17 cellular contexts compared by ENCODE assay signal in the genomic region with DNA sequence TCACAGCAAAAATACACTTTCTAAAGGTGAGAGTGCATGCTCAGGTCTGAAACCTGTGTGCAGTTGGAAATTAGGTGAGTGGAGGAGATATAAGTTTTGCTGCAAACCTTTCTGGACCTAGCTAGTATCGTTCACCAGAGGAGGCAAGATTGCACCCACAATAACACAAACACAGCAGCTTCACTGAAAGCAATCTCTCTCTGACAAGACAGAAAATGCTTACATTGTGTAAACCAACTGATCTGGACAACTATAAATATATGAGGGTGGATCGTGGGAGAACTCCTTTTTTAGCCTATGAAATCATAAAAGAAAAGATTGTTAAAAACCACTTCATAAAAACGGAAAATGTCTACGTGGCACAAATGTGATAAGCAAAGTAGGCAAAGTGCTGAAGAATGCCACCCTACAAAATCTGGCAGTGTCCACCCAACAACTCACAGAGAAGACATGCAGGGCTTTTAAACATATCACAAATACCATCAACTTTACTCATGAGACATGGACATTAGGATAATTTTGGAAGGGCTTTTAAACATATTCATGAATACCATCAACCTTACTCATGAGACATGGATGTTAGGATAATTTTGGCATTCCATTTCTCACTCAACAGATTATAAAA.
DNase-seq lines count a peak whose midpoint lies in the region; ATAC-seq, FAIRE-seq and TF ChIP-seq lines count a peak whose summit lies in the region.
"Had no signal": no experiment of that assay in that cellular context is flagged by ENCODE, and none has a peak within 500 bp of the region (broad histone marks: within the 10 kb centered on the region; RNA-seq: fewer than 3 reads in every experiment).

No MANE protein-coding gene starts in this region.

- H3K36me3 ChIP-seq in mesodermal cell (ENCODE audit: control insufficient read depth, insufficient read depth, low read length) (no peaks in the 10 kb centered on the region), pancreas (no peaks in the 10 kb centered on the region)
- no peaks in the 10 kb centered on the region for H3K36me3 ChIP-seq in CD8-positive, alpha-beta T cell (ENCODE audit: insufficient read depth, low read length)
- H3K36me3 ChIP-seq: BLaER1 treated with 17β-estradiol and CSF1 and Interleukin-3, amounts not matched to agents 10 nM and 100 nM had no signal

- H3K27ac ChIP-seq in mesodermal cell (ENCODE audit: low read depth, low read length, severe bottlenecking), result peak overlapping the region; percentile 80
- no peak overlapping the region for H3K27ac ChIP-seq in CD8-positive, alpha-beta T cell (ENCODE audit: low read depth, low read length)
- no peak overlapping the region for H3K27ac ChIP-seq in pancreas
- H3K27ac ChIP-seq: BLaER1 treated with 17β-estradiol and CSF1 and Interleukin-3, amounts not matched to agents 10 nM and 100 nM; epithelial cell of prostate; testis had no signal

- FAIRE-seq in pancreas (lab: Jason Lieb, UNC), result no peak

- ATAC-seq in CD8-positive, alpha-beta T cell, result no peak
- ATAC-seq in HG03175 (IDR thresholded peaks at IDR 0.05; ENCODE audit: unreplicated experiment) (no peak), pancreas (no peak)
- ATAC-seq: activated naive CD4-positive, alpha-beta T cell treated with anti-CD3 and anti-CD28 coated beads, Interleukin-2, amount 50 U/mL, for 72 hours had no signal

- no peaks in the 10 kb centered on the region for H3K4me1 Mint-ChIP-seq in CD8-positive, alpha-beta T cell (ENCODE audit: low read depth)
- H3K4me1 Mint-ChIP-seq: activated B cell treated with CpG ODN at 0.5 μM for 24 hours had no signal

- WGBS in mesodermal cell (ENCODE audit: insufficient coverage in 2 of 2), 2 experiments, result 100% methylated on average over 2 of the region's 4 CpGs; no CpG with 5 or more reads in 1 of the 2 experiments
- WGBS in pancreas, 2 donors, result 65 to 71% methylated on average over 4 of the region's 4 CpGs

- no peaks in the 10 kb centered on the region for H3K36me3 Mint-ChIP-seq in CD8-positive, alpha-beta T cell
- H3K36me3 Mint-ChIP-seq: activated naive CD4-positive, alpha-beta T cell treated with anti-CD3 and anti-CD28 coated beads, Interleukin-2, amount 50 U/mL, for 72 hours had no signal

- H3K4me3 Mint-ChIP-seq in CD8-positive, alpha-beta T cell, result no peak overlapping the region
- H3K4me3 Mint-ChIP-seq: activated B cell treated with CpG ODN at 0.5 μM for 24 hours had no signal

- H3K27me3 Mint-ChIP-seq in CD8-positive, alpha-beta T cell (ENCODE audit: low read depth), result no peaks in the 10 kb centered on the region
- H3K27me3 Mint-ChIP-seq: activated B cell treated with CpG ODN at 0.5 μM for 24 hours had no signal

- intact Hi-C loops in CD8-positive, alpha-beta T cell (cut with DNase I, micrococcal nuclease), result no loop called here
- intact Hi-C loops in pancreas (cut with DNase I), result no loop called here

- in situ Hi-C loops in astrocyte of the cerebellum (cut with HindIII; ENCODE audit: low sequenced_read_pairs), result no loop called here

- no peaks in the 10 kb centered on the region for H3K27me3 ChIP-seq in CD8-positive, alpha-beta T cell (ENCODE audit: insufficient read depth, low read length)
- H3K27me3 ChIP-seq in pancreas, result peaks cover 0 to 3% (median 0%) of the 10 kb centered on the region in 4 donors
- H3K27me3 ChIP-seq: BLaER1 treated with 17β-estradiol and CSF1 and Interleukin-3, amounts not matched to agents 10 nM and 100 nM; testis had no signal

- H3K9me3 ChIP-seq in mesodermal cell (ENCODE audit: control insufficient read depth, low read length), result no peaks in the 10 kb centered on the region
- no peaks in the 10 kb centered on the region for H3K9me3 ChIP-seq in CD8-positive, alpha-beta T cell (ENCODE audit: low read length)
- no peaks in the 10 kb centered on the region for H3K9me3 ChIP-seq in pancreas
- H3K9me3 ChIP-seq: BLaER1 treated with 17β-estradiol and CSF1 and Interleukin-3, amounts not matched to agents 10 nM and 100 nM; testis had no signal

- TF ChIP-seq CTCF in astrocyte of the cerebellum (IDR thresholded peaks at IDR 0.05; ENCODE audit: low read depth, low read length, missing control alignments), result no peak
- TF ChIP-seq CTCF in CD8-positive, alpha-beta T cell (IDR thresholded peaks at IDR 0.05), result no peak
- no peak for TF ChIP-seq CTCF in pancreas (IDR thresholded peaks at IDR 0.05)

- H3K4me1 ChIP-seq in mesodermal cell (ENCODE audit: control insufficient read depth, insufficient read depth, low read length, poor library complexity, severe bottlenecking), result peaks cover 11% of the 10 kb centered on the region
- H3K4me1 ChIP-seq in CD8-positive, alpha-beta T cell (ENCODE audit: insufficient read depth, low read length), result no peaks in the 10 kb centered on the region
- H3K4me1 ChIP-seq in pancreas, result no peaks in the 10 kb centered on the region
- H3K4me1 ChIP-seq: BLaER1 treated with 17β-estradiol and CSF1 and Interleukin-3, amounts not matched to agents 10 nM and 100 nM; testis had no signal

- H3K4me3 ChIP-seq in astrocyte of the cerebellum (ENCODE audit: low read depth, low read length) (no peak overlapping the region), mesodermal cell (ENCODE audit: extremely low read depth, insufficient read depth, low read length, poor library complexity, severe bottlenecking) (no peak overlapping the region), pancreas (no peak overlapping the region)
- H3K4me3 ChIP-seq in CD8-positive, alpha-beta T cell (ENCODE audit: low read depth, low read length), result no peak overlapping the region
- H3K4me3 ChIP-seq: BLaER1 treated with 17β-estradiol and CSF1 and Interleukin-3, amounts not matched to agents 10 nM and 100 nM; testis had no signal

- CTCF ChIA-PET in CD8-positive, alpha-beta T cell (lab: Charles Lee), result no interaction called here

- POLR2A ChIA-PET in CD8-positive, alpha-beta T cell (lab: Charles Lee), result no interaction called here

- H3K9me3 Mint-ChIP-seq in CD8-positive, alpha-beta T cell, result peaks cover 12% of the 10 kb centered on the region
- H3K9me3 Mint-ChIP-seq: activated B cell treated with CpG ODN at 0.5 μM for 24 hours had no signal

- DNase-seq in AG20443 (ENCODE audit: low spot score) (peak; percentile 5), LHCN-M2 (ENCODE audit: low read depth) (peak; percentile 42), astrocyte of the cerebellum (ENCODE audit: low read depth) (peak; percentile 55), hypothalamus (lab: John Stamatoyannopoulos, UW) (no peak), pancreas (no peak)
- DNase-seq in CD8-positive, alpha-beta T cell, result no peak
- DNase-seq: activated B cell treated with CpG ODN at 0.5 μM for 24 hours, DMS79, NCI-H446 treated with DMSO at 0.1 percent for 48 hours, occipital lobe, OCI-M1, testis had no signal

- no peak overlapping the region for H3K27ac Mint-ChIP-seq in CD8-positive, alpha-beta T cell
- H3K27ac Mint-ChIP-seq: activated B cell treated with CpG ODN at 0.5 μM for 24 hours; activated naive CD4-positive, alpha-beta T cell treated with anti-CD3 and anti-CD28 coated beads, Interleukin-2, amount 50 U/mL, for 72 hours had no signal

Comparison
In these comparisons a context has a peak if more than half of its experiments do, and no peak if none do; other contexts are left out.
1. DNase-seq: peak in AG20443 (single experiment), LHCN-M2 (single experiment) and astrocyte of the cerebellum (single experiment); none in CD8-positive, alpha-beta T cell (0 of 7), hypothalamus (0 of 51) and pancreas (0 of 6).